Comparison of ENCODE assay signal across 8 cellular contexts in the genomic region with DNA sequence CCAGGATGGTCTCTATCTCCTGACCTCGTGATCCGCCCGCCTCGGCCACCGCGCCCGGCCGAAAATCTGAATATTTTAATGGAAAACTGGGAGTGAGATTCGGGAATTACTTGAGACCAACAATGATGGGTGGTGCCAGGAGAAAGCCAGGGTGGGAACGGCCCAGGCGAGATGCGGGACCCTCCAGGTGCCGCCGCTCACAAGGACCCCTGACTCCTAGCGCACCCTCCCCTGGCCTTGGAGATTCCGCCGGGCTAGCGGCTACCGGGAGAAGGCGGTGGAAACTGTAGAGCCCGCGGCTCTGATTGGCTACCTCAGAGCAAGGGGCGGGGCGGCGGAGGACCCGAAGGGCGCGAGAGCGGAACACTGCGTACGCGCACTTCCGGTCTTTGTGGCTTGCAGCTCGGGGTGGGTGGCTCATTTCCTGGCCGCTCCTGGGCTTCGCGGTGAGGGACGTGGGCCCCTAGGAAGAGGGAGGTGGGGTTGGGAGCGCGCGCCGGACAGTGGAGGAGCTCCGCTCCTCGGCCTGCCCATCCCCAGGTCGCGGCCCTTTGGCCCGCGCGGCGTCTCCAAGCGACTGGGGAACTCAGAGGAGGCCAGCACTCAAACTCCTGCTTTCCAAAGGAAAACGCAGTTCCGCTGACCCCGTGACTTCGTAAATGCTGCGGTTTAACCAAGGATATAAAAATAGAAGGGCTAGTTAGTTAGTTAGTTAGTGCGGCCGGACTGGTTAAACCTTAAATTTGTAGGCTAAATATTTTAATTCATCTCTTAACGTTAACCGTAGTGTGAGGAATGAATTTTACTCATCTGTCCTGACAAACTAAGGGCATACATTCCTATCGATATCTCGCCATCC. TPM values are rescaled to one million over a fixed set of nuclear protein-coding genes. Genes with fewer than 3 reads are reported as not detected.
DNase-seq lines count a peak whose midpoint lies in the region; ATAC-seq and TF ChIP-seq lines count a peak whose summit lies in the region.

ZNF397 (plus strand) TSS at position 371 of the 859 bp plus-strand sequence. CDS start 1,437 bp downstream, outside the sequence.

- peak in 2 of 4 donors; percentile 43 to 70 for TF ChIP-seq EP300 in upper lobe of left lung (IDR thresholded peaks at IDR 0.05)

- no peaks in the 10 kb centered on the region for H3K27me3 ChIP-seq in adrenal gland
- H3K27me3 ChIP-seq in heart right ventricle: no peaks in the 10 kb centered on the region
- no peaks in the 10 kb centered on the region for H3K27me3 ChIP-seq in upper lobe of left lung

- peak within 1 kb of the TSS; percentile 59 for H3K4me3 ChIP-seq in GM12875 (ENCODE audit: low read depth, low read length)
- peak within 1 kb of the TSS; percentile 8 to 66 (median 44) for H3K4me3 ChIP-seq in adrenal gland
- H3K4me3 ChIP-seq in heart right ventricle: peak within 1 kb of the TSS; percentile 54 to 92 (median 74)
- peak within 1 kb of the TSS; percentile 56 to 70 (median 66) for H3K4me3 ChIP-seq in upper lobe of left lung

- peak; percentile 96 for DNase-seq in NCI-H1436 (lab: John Stamatoyannopoulos, UW)
- DNase-seq in T follicular helper cell (ENCODE audit: low read depth): peak; percentile 91
- DNase-seq in adrenal gland: peak; percentile 98 to 99 (median 99)
- peak; percentile 98 to 99 for DNase-seq in heart right ventricle
- peak; percentile 94 to 99 (median 98) for DNase-seq in posterior cingulate gyrus
- peak; percentile 98 to 99 for DNase-seq in upper lobe of left lung

- H3K4me1 ChIP-seq in adrenal gland (replicated peaks in 1 of 2): peaks cover 0 to 12% of the 10 kb centered on the region in 2 donors
- peaks cover 0 to 21% (median 13%) of the 10 kb centered on the region in 9 donors for H3K4me1 ChIP-seq in heart right ventricle
- H3K4me1 ChIP-seq in upper lobe of left lung: peaks cover 6 to 17% (median 9%) of the 10 kb centered on the region in 4 donors

- peaks cover 0 to 33% of the 10 kb centered on the region in 2 donors for H3K36me3 ChIP-seq in adrenal gland (replicated peaks in 1 of 2)
- peaks cover 0 to 37% (median 36%) of the 10 kb centered on the region in 9 donors for H3K36me3 ChIP-seq in heart right ventricle
- peaks cover 17 to 37% (median 27%) of the 10 kb centered on the region in 4 donors for H3K36me3 ChIP-seq in upper lobe of left lung

- intact Hi-C loops in adrenal gland (cut with DNase I) (loop anchor here (10.0 kb wide), 2 partner anchors 64 to 104 kb away; partner anchors contain the start of gene ZNF24 (in 1 of the 2)), heart right ventricle (cut with DNase I) (loop anchor here in 6 of 10 donors (1.0 to 10.0 kb wide), 6 partner anchors 26 to 236 kb away; partner anchors contain the start of gene ZNF24 (in 5 of the 6)), posterior cingulate gyrus (cut with DNase I) (loop anchor here (1.0 to 5.0 kb wide), 4 partner anchors 26 to 114 kb away; partner anchors contain the start of genes ZNF24 and ZSCAN30)

- 0 to 1% (median 0%) methylated on average over 24 to 62 of the region's 62 CpGs for WGBS in adrenal gland, 4 donors
- WGBS in heart right ventricle, 2 donors: 0% methylated on average over 62 of the region's 62 CpGs
- WGBS in upper lobe of left lung, 2 donors: 0 to 1% methylated on average over 43 of the region's 62 CpGs

- peak; percentile 99 for ATAC-seq in HG02798 (IDR thresholded peaks at IDR 0.05; ENCODE audit: poor library complexity, unreplicated experiment)
- peak; percentile 100 for ATAC-seq in heart right ventricle
- peak; percentile 100 for ATAC-seq in upper lobe of left lung (ENCODE audit: low FRiP score in 2 of 2)

- H3K27ac ChIP-seq in adrenal gland: peak within 1 kb of the TSS; percentile 96 to 99 (median 97)
- peak within 1 kb of the TSS; percentile 93 to 99 (median 98) for H3K27ac ChIP-seq in heart right ventricle
- peak within 1 kb of the TSS; percentile 91 to 100 (median 96) for H3K27ac ChIP-seq in upper lobe of left lung

- H3K9me3 ChIP-seq in adrenal gland (replicated peaks in 1 of 3) (peaks cover 0 to 9% (median 0%) of the 10 kb centered on the region in 3 donors), heart right ventricle (peaks cover 0 to 19% (median 0%) of the 10 kb centered on the region in 11 donors), upper lobe of left lung (peaks cover 0 to 4% (median 0%) of the 10 kb centered on the region in 4 donors)

- no peak for TF ChIP-seq CTCF in GM12875 (IDR thresholded peaks at IDR 0.05; ENCODE audit: borderline replicate concordance, insufficient read depth, low read depth, low read length)
- TF ChIP-seq CTCF in adrenal gland (IDR thresholded peaks at IDR 0.05): peak in 1 of 6 experiments; percentile 21
- peak in 2 of 9 donors; percentile 4 to 19 for TF ChIP-seq CTCF in heart right ventricle (IDR thresholded peaks at IDR 0.05)
- TF ChIP-seq CTCF in upper lobe of left lung (IDR thresholded peaks at IDR 0.05): peak in 1 of 6 experiments; percentile 18

- TF ChIP-seq POLR2A in adrenal gland (IDR thresholded peaks at IDR 0.05): peak; percentile 94 to 99
- peak; percentile 86 to 99 (median 96) for TF ChIP-seq POLR2A in upper lobe of left lung (IDR thresholded peaks at IDR 0.05)

RNA-seq across cellular contexts. Expression of gene ZNF397, which starts in this region (rescaled TPM):
- total RNA-seq in adrenal gland (10 to 100 TPM; 15.7 to 38.1 (median 28.9) TPM), heart right ventricle (10 to 100 TPM; 12.7 to 18.6 (median 14.6) TPM), upper lobe of left lung (10 to 100 TPM; 18.2 to 62.9 (median 23.2) TPM)
- polyA plus RNA-seq in adrenal gland (10 to 100 TPM; 11.7 to 29.9 (median 25.3) TPM), heart right ventricle (10 to 100 TPM in 1 of 2 donors, 1 to 10 TPM in 1; 7.6 to 12.1 TPM)

Comparison
In these comparisons a context has a peak if more than half of its experiments do, and no peak if none do; other contexts are left out.
1. Peak in every context shown above with its lines: DNase-seq, ATAC-seq, H3K4me3 ChIP-seq and H3K27ac ChIP-seq.